Comparison of ENCODE assay signal across 9 cellular contexts in the genomic region with DNA sequence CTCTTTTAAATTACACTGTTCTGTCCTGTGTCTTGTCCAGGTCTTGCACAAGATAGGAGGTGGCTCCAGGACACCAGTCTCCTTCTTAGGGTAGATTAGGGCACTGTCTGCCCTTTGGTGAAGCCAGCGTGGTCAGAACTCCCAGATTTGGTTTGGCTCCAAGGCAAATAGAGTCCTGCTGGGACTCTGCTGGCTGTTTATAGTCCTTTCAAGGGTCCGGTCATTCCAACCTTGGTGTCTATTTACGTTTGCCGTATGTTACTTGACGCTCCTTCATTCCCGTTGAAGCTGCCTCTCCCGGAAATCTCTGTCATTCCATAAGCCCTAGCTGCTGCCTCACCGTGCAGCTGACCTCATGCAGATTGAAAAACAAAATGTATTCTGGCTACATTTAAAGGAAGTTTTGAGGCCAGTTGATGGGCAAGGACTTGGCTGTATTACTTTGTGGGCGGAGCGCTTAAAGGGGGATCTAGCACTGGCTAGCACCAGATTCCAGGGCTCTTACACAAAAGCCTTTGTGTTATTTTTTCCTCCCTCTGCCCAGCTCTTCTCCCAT.
DNase-seq lines count a peak whose midpoint lies in the region; ATAC-seq, FAIRE-seq and TF ChIP-seq lines count a peak whose summit lies in the region.
"Had no signal": no experiment of that assay in that cellular context is flagged by ENCODE, and none has a peak within 500 bp of the region (broad histone marks: within the 10 kb centered on the region; RNA-seq: fewer than 3 reads in every experiment).

No MANE protein-coding gene starts in this region.

- FAIRE-seq in frontal cortex (lab: Jason Lieb, UNC), result peak; percentile 97

- H3K27ac ChIP-seq in SJSA1, result peak overlapping the region; percentile 80

- H3K27ac Mint-ChIP-seq in stimulated activated memory B cell treated with anti-CD40 and anti-IgM and Interleukin-4, amounts not matched to agents 10 μg/mL and 1 μg/mL and 100 μg/mL, for 72 hours, result no peak overlapping the region

- 0 out of 2 replicates have a peak overlapping the region, but pooled peaks have one; percentile 4 for H3K4me3 ChIP-seq in SJSA1
- H3K4me3 ChIP-seq in BE2C (ENCODE audit: low read depth, low read length), result no peak overlapping the region

- H3K9me3 ChIP-seq in SJSA1 (replicated peaks) (no peaks in the 10 kb centered on the region), BE2C (no peaks in the 10 kb centered on the region)

- H3K27me3 ChIP-seq in SJSA1 (replicated peaks) (no peaks in the 10 kb centered on the region), BE2C (no peaks in the 10 kb centered on the region)

- H3K27me3 Mint-ChIP-seq in stimulated activated memory B cell treated with anti-CD40 and anti-IgM and Interleukin-4, amounts not matched to agents 10 μg/mL and 1 μg/mL and 100 μg/mL, for 72 hours, result peaks cover 17% of the 10 kb centered on the region

- no peaks in the 10 kb centered on the region for H3K9me3 Mint-ChIP-seq in stimulated activated memory B cell treated with anti-CD40 and anti-IgM and Interleukin-4, amounts not matched to agents 10 μg/mL and 1 μg/mL and 100 μg/mL, for 72 hours

- H3K36me3 Mint-ChIP-seq in stimulated activated memory B cell treated with anti-CD40 and anti-IgM and Interleukin-4, amounts not matched to agents 10 μg/mL and 1 μg/mL and 100 μg/mL, for 72 hours, result no peaks in the 10 kb centered on the region

- DNase-seq in AG20443 (ENCODE audit: low spot score), result peak; percentile 89
- DNase-seq in SJSA1 (ENCODE audit: low read depth in 1 of 2, low spot score in 2 of 2), result peak; percentile 83 to 87
- peak; percentile 12 to 18 for DNase-seq in frontal cortex (ENCODE audit: low spot score in 2 of 2)
- no peak for DNase-seq in omental fat pad (ENCODE audit: low spot score)
- DNase-seq in T-helper 2 cell, result no peak
- DNase-seq in BE2C, result no peak
- DNase-seq: Karpas-422 had no signal

- TF ChIP-seq CTCF in omental fat pad (IDR thresholded peaks at IDR 0.05), result no peak
- TF ChIP-seq CTCF in BE2C (IDR thresholded peaks at IDR 0.05; ENCODE audit: low read depth, low read length), result no peak

- H3K36me3 ChIP-seq in SJSA1 (no peaks in the 10 kb centered on the region), BE2C (no peaks in the 10 kb centered on the region)

- H3K4me1 ChIP-seq in SJSA1 (replicated peaks) (peaks cover 52% of the 10 kb centered on the region), BE2C (no peaks in the 10 kb centered on the region)

- H3K4me1 Mint-ChIP-seq in stimulated activated memory B cell treated with anti-CD40 and anti-IgM and Interleukin-4, amounts not matched to agents 10 μg/mL and 1 μg/mL and 100 μg/mL, for 72 hours, result no peaks in the 10 kb centered on the region

- H3K4me3 Mint-ChIP-seq in stimulated activated memory B cell treated with anti-CD40 and anti-IgM and Interleukin-4, amounts not matched to agents 10 μg/mL and 1 μg/mL and 100 μg/mL, for 72 hours, result no peak overlapping the region

- ATAC-seq in omental fat pad (ENCODE audit: low FRiP score) (peak; percentile 86), GM19397 (IDR thresholded peaks at IDR 0.05; ENCODE audit: unreplicated experiment) (no peak)
- ATAC-seq in stimulated activated memory B cell treated with anti-CD40 and anti-IgM and Interleukin-4, amounts not matched to agents 10 μg/mL and 1 μg/mL and 100 μg/mL, for 72 hours, result no peak

Comparison
In these comparisons a context has a peak if more than half of its experiments do, and no peak if none do; other contexts are left out.
1. DNase-seq: peak in AG20443 (single experiment), SJSA1 (2 of 2) and frontal cortex (2 of 2); none in omental fat pad (single experiment), T-helper 2 cell (0 of 5) and BE2C (single experiment).